Comparison of ENCODE assay signal across 8 cellular contexts in genomic region chr11:120235024-120235628, GRCh38. TPM values are rescaled to one million over a fixed set of nuclear protein-coding genes. Genes with fewer than 3 reads are reported as not detected.
A peak's percentile ranks its signal among the peaks of the same experiment; 100 is the strongest.
DNase-seq lines count a peak whose midpoint lies in the region; ATAC-seq and FAIRE-seq lines count a peak whose summit lies in the region.

No MANE protein-coding gene starts in this region.

- no peaks in the 10 kb centered on the region for H3K36me3 Mint-ChIP-seq in activated naive CD4-positive, alpha-beta T cell treated with anti-CD3 and anti-CD28 coated beads, Interleukin-2, amount 50 U/mL, for 72 hours

- H3K9me3 Mint-ChIP-seq in activated naive CD4-positive, alpha-beta T cell treated with anti-CD3 and anti-CD28 coated beads, Interleukin-2, amount 50 U/mL, for 72 hours, result no peaks in the 10 kb centered on the region

- DNase-seq in DMS79 (lab: John Stamatoyannopoulos, UW) (peak; percentile 60), HUDEP-2 (lab: John Stamatoyannopoulos, UW; ENCODE audit: unreplicated experiment in 76 of 76) (peak in 41 of 76 experiments; percentile 4 to 63 (median 24)), RCC 7860 (ENCODE audit: low spot score) (peak; percentile 22), hepatic stellate cell (ENCODE audit: low spot score) (peak; percentile 63)
- peak; percentile 61 to 79 for DNase-seq in activated naive CD4-positive, alpha-beta T cell treated with anti-CD3 and anti-CD28 coated beads, Interleukin-2, amount 50 U/mL, for 72 hours (ENCODE audit: low spot score in 2 of 2)
- DNase-seq in stimulated activated CD4-positive, alpha-beta T cell treated with anti-CD3 and anti-CD28 coated beads, Interleukin-1b, Interleukin-23, amount 100 ng/mL, for 4 hours (ENCODE audit: low read depth in 2 of 2), result peak; percentile 37 to 58

- H3K27ac Mint-ChIP-seq in activated naive CD4-positive, alpha-beta T cell treated with anti-CD3 and anti-CD28 coated beads, Interleukin-2, amount 50 U/mL, for 72 hours, result no peak overlapping the region

- FAIRE-seq in RCC 7860 (lab: Jason Lieb, UNC), result no peak

- peak; percentile 78 to 87 for ATAC-seq in activated naive CD4-positive, alpha-beta T cell treated with anti-CD3 and anti-CD28 coated beads, Interleukin-2, amount 50 U/mL, for 72 hours
- ATAC-seq in GM21447 (IDR thresholded peaks at IDR 0.05; ENCODE audit: unreplicated experiment) (no peak), GM18519 (IDR thresholded peaks at IDR 0.05; ENCODE audit: low FRiP score, unreplicated experiment) (no peak)

RNA-seq across cellular contexts. Expression of gene POU2F3, which starts 4.8 kb away (rescaled TPM):
- not detected for total RNA-seq in activated naive CD4-positive, alpha-beta T cell treated with anti-CD3 and anti-CD28 coated beads, Interleukin-2, amount 50 U/mL, for 72 hours

RNA-seq across cellular contexts. Expression of gene OAF, which starts 24.3 kb away (rescaled TPM):
- total RNA-seq in activated naive CD4-positive, alpha-beta T cell treated with anti-CD3 and anti-CD28 coated beads, Interleukin-2, amount 50 U/mL, for 72 hours, result 1 to 10 TPM in 1 of 2 donors, under 1 TPM in 1; 0.57 to 2.3 TPM

Comparison
In these comparisons a context has a peak if more than half of its experiments do, and no peak if none do; other contexts are left out.
1. ATAC-seq: peak in activated naive CD4-positive, alpha-beta T cell treated with anti-CD3 and anti-CD28 coated beads, Interleukin-2, amount 50 U/mL, for 72 hours (2 of 2); none in GM21447 (single experiment) and GM18519 (single experiment).
2. Peak in every context shown above with its lines, with median percentiles within 50 percentile points of each other: DNase-seq.